Comparison of ENCODE assay signal across 24 cellular contexts in the genomic region with DNA sequence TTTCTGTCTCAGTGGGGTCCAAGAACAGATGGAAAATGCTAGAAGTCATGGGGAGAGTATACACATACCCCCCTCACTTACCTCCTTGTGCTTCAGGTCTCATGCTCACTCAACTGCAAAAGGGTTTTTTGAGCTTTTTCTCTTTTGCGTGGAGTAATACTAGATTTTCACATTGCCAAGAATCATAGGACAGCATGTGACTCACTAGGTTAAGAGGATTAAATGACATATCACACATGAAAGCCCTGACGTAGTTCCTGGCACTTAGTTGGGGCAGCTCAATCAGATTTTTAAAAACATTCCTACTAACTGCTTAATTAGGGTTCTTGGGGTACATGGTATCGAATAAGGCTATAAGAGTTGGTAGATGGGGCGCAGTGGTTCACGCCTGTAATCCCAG. TPM values are rescaled to one million over a fixed set of nuclear protein-coding genes. Genes with fewer than 3 reads are reported as not detected.
"Had no signal": no experiment of that assay in that cellular context is flagged by ENCODE, and none has a peak within 500 bp of the region (broad histone marks: within the 10 kb centered on the region; RNA-seq: fewer than 3 reads in every experiment).

No MANE protein-coding gene starts in this region.

- H3K36me3 Mint-ChIP-seq: naive B cell had no signal

- H3K36me3 ChIP-seq: thyroid gland had no signal

- H3K4me3 Mint-ChIP-seq: dendritic cell treated with granulocyte-macrophage colony-stimulating factor and Interleukin-4, amounts not matched to agents 40 ng/mL and 50 ng/mL, for 4 days; effector memory CD8-positive, alpha-beta T cell; memory B cell; naive B cell; type B pancreatic cell had no signal

- H3K27me3 ChIP-seq: esophagus squamous epithelium, heart left ventricle, suprapubic skin, thyroid gland had no signal

- ATAC-seq: effector memory CD8-positive, alpha-beta T cell; heart left ventricle; left lung; lower lobe of right lung; psoas muscle; sciatic nerve; stimulated activated naive CD8-positive, alpha-beta T cell treated with anti-CD3 and anti-CD28 coated beads, Interleukin-15, Interleukin-2, amounts not matched to agents 100 U/mL and 50 U/mL, for 24 hours had no signal

- H3K9me3 Mint-ChIP-seq: dendritic cell treated with granulocyte-macrophage colony-stimulating factor and Interleukin-4, amounts not matched to agents 40 ng/mL and 50 ng/mL, for 4 days; effector memory CD8-positive, alpha-beta T cell; memory B cell; naive B cell; nephron; type B pancreatic cell had no signal

- H3K27me3 Mint-ChIP-seq: dendritic cell treated with granulocyte-macrophage colony-stimulating factor and Interleukin-4, amounts not matched to agents 40 ng/mL and 50 ng/mL, for 4 days; effector memory CD8-positive, alpha-beta T cell; memory B cell; naive B cell; type B pancreatic cell had no signal

- H3K4me3 ChIP-seq: esophagus squamous epithelium, heart left ventricle, left lung, lower lobe of right lung, psoas muscle, skin epidermis, suprapubic skin, thyroid gland had no signal

- DNase-seq: cerebellar nuclear complex; effector memory CD8-positive, alpha-beta T cell; esophagus squamous epithelium; foreskin melanocyte; heart left ventricle; hypothalamus; left lung; lower lobe of right lung; midbrain; naive B cell; psoas muscle; retina; stimulated activated CD4-positive, alpha-beta T cell treated with anti-CD3 and anti-CD28 coated beads, Interleukin-12 subunit alpha, Interleukin-12 subunit beta, amount 100 ng/mL, for 4 hours; stimulated activated naive CD8-positive, alpha-beta T cell treated with anti-CD3 and anti-CD28 coated beads, Interleukin-15, Interleukin-2, amounts not matched to agents 100 U/mL and 50 U/mL, for 24 hours; thyroid gland had no signal

- H3K9me3 ChIP-seq: esophagus squamous epithelium, heart left ventricle, left lung, lower lobe of right lung, psoas muscle, suprapubic skin, thyroid gland had no signal

- H3K27ac ChIP-seq: esophagus squamous epithelium, heart left ventricle, left lung, lower lobe of right lung, psoas muscle, skin epidermis, suprapubic skin, thyroid gland had no signal

- H3K27ac Mint-ChIP-seq: dendritic cell treated with granulocyte-macrophage colony-stimulating factor and Interleukin-4, amounts not matched to agents 40 ng/mL and 50 ng/mL, for 4 days; effector memory CD8-positive, alpha-beta T cell; memory B cell; naive B cell; nephron; type B pancreatic cell had no signal

RNA-seq across cellular contexts. Expression of gene C10orf62, which starts 55.4 kb away (rescaled TPM):
- total RNA-seq: esophagus squamous epithelium, glomerular endothelial cell, left lung, lower lobe of right lung, sciatic nerve, suprapubic skin had no signal
- polyA plus RNA-seq: keratinocyte had no signal
